Comparison of ENCODE assay signal across 8 cellular contexts in genomic region chr10:80530251-80530650, GRCh38. TPM values are rescaled to one million over a fixed set of nuclear protein-coding genes. Genes with fewer than 3 reads are reported as not detected.
A peak's percentile ranks its signal among the peaks of the same experiment; 100 is the strongest.
DNase-seq lines count a peak whose midpoint lies in the region; ATAC-seq and TF ChIP-seq lines count a peak whose summit lies in the region.

No MANE protein-coding gene starts in this region.

- POLR2A ChIA-PET in activated CD8-positive, alpha-beta T cell treated with anti-CD3 and anti-CD28 coated beads for 36 hours (lab: Charles Lee): interaction anchor here (1.0 kb wide), 1 partner anchor 19 kb away, joined by 4 read pairs; no protein-coding TSS in a partner anchor

- H3K4me3 Mint-ChIP-seq in activated CD8-positive, alpha-beta T cell treated with anti-CD3 and anti-CD28 coated beads for 36 hours: peak overlapping the region; percentile 27
- H3K4me3 Mint-ChIP-seq in stimulated activated naive B cell treated with anti-CD40 and anti-IgM and Interleukin-4, amounts not matched to agents 10 μg/mL and 1 μg/mL and 100 μg/mL, for 72 hours: no peak overlapping the region

- no peaks in the 10 kb centered on the region for H3K27me3 Mint-ChIP-seq in activated CD8-positive, alpha-beta T cell treated with anti-CD3 and anti-CD28 coated beads for 36 hours
- H3K27me3 Mint-ChIP-seq in stimulated activated naive B cell treated with anti-CD40 and anti-IgM and Interleukin-4, amounts not matched to agents 10 μg/mL and 1 μg/mL and 100 μg/mL, for 72 hours: no peaks in the 10 kb centered on the region

- peak; percentile 47 for TF ChIP-seq CTCF in activated CD8-positive, alpha-beta T cell treated with anti-CD3 and anti-CD28 coated beads for 36 hours (IDR thresholded peaks at IDR 0.05)

- H3K27ac Mint-ChIP-seq in activated CD8-positive, alpha-beta T cell treated with anti-CD3 and anti-CD28 coated beads for 36 hours: peak overlapping the region; percentile 85
- H3K27ac Mint-ChIP-seq in stimulated activated naive B cell treated with anti-CD40 and anti-IgM and Interleukin-4, amounts not matched to agents 10 μg/mL and 1 μg/mL and 100 μg/mL, for 72 hours: no peak overlapping the region

- CTCF ChIA-PET in activated CD8-positive, alpha-beta T cell treated with anti-CD3 and anti-CD28 coated beads for 36 hours (lab: Charles Lee): interaction anchor here (1.0 to 2.4 kb wide), 9 partner anchors 12 to 147 kb away, joined by 3 to 12 read pairs (median 5); no protein-coding TSS in a partner anchor

- peaks cover 2% of the 10 kb centered on the region for H3K36me3 Mint-ChIP-seq in activated CD8-positive, alpha-beta T cell treated with anti-CD3 and anti-CD28 coated beads for 36 hours (ENCODE audit: low read depth)
- H3K36me3 Mint-ChIP-seq in stimulated activated naive B cell treated with anti-CD40 and anti-IgM and Interleukin-4, amounts not matched to agents 10 μg/mL and 1 μg/mL and 100 μg/mL, for 72 hours: no peaks in the 10 kb centered on the region

- no peaks in the 10 kb centered on the region for H3K9me3 Mint-ChIP-seq in activated CD8-positive, alpha-beta T cell treated with anti-CD3 and anti-CD28 coated beads for 36 hours
- no peaks in the 10 kb centered on the region for H3K9me3 Mint-ChIP-seq in stimulated activated naive B cell treated with anti-CD40 and anti-IgM and Interleukin-4, amounts not matched to agents 10 μg/mL and 1 μg/mL and 100 μg/mL, for 72 hours

- peaks cover 65% of the 10 kb centered on the region for H3K4me1 Mint-ChIP-seq in activated CD8-positive, alpha-beta T cell treated with anti-CD3 and anti-CD28 coated beads for 36 hours (ENCODE audit: low read depth)
- peaks cover 5 to 25% of the 10 kb centered on the region in 2 donors for H3K4me1 Mint-ChIP-seq in stimulated activated naive B cell treated with anti-CD40 and anti-IgM and Interleukin-4, amounts not matched to agents 10 μg/mL and 1 μg/mL and 100 μg/mL, for 72 hours

- intact Hi-C loops in Right ventricle myocardium inferior (cut with DNase I): no loop called here
- intact Hi-C loops in cardiac septum (cut with DNase I): no loop called here
- intact Hi-C loops in activated CD8-positive, alpha-beta T cell treated with anti-CD3 and anti-CD28 coated beads for 36 hours (cut with micrococcal nuclease): no loop called here

- DNase-seq in Right ventricle myocardium inferior (ENCODE audit: missing footprints) (peak; percentile 41), cardiac septum (ENCODE audit: low spot score) (no peak), KG1 (lab: John Stamatoyannopoulos, UW) (peak; percentile 33), glomerular visceral epithelial cell (ENCODE audit: extremely low spot score) (peak; percentile 61), NCI-H1105 (lab: John Stamatoyannopoulos, UW) (no peak)
- DNase-seq in activated CD8-positive, alpha-beta T cell treated with anti-CD3 and anti-CD28 coated beads for 36 hours: peak; percentile 78
- DNase-seq in stimulated activated naive B cell treated with anti-CD40 and anti-IgM and Interleukin-4, amounts not matched to agents 10 μg/mL and 1 μg/mL and 100 μg/mL, for 72 hours: no peak

- ATAC-seq in Right ventricle myocardium inferior: peak; percentile 56
- ATAC-seq in activated CD8-positive, alpha-beta T cell treated with anti-CD3 and anti-CD28 coated beads for 36 hours: peak; percentile 90
- peak; percentile 83 to 89 for ATAC-seq in stimulated activated naive B cell treated with anti-CD40 and anti-IgM and Interleukin-4, amounts not matched to agents 10 μg/mL and 1 μg/mL and 100 μg/mL, for 72 hours (replicated peaks)
- ATAC-seq in HG03045 (IDR thresholded peaks at IDR 0.05; ENCODE audit: unreplicated experiment): no peak

RNA-seq across cellular contexts. Expression of gene SH2D4B, which starts 7.5 kb away (rescaled TPM):
- total RNA-seq in Right ventricle myocardium inferior: not detected
- not detected for total RNA-seq in cardiac septum
- total RNA-seq in activated CD8-positive, alpha-beta T cell treated with anti-CD3 and anti-CD28 coated beads for 36 hours: under 1 TPM; 0.11 to 0.20 TPM

Comparison
In these comparisons a context has a peak if more than half of its experiments do, and no peak if none do; other contexts are left out.
1. DNase-seq: peak in Right ventricle myocardium inferior (single experiment), KG1 (single experiment), activated CD8-positive, alpha-beta T cell treated with anti-CD3 and anti-CD28 coated beads for 36 hours (single experiment) and glomerular visceral epithelial cell (single experiment); none in cardiac septum (single experiment), stimulated activated naive B cell treated with anti-CD40 and anti-IgM and Interleukin-4, amounts not matched to agents 10 μg/mL and 1 μg/mL and 100 μg/mL, for 72 hours (single experiment) and NCI-H1105 (single experiment).